ENCODE assay signal across 8 cellular contexts in the genomic region with DNA sequence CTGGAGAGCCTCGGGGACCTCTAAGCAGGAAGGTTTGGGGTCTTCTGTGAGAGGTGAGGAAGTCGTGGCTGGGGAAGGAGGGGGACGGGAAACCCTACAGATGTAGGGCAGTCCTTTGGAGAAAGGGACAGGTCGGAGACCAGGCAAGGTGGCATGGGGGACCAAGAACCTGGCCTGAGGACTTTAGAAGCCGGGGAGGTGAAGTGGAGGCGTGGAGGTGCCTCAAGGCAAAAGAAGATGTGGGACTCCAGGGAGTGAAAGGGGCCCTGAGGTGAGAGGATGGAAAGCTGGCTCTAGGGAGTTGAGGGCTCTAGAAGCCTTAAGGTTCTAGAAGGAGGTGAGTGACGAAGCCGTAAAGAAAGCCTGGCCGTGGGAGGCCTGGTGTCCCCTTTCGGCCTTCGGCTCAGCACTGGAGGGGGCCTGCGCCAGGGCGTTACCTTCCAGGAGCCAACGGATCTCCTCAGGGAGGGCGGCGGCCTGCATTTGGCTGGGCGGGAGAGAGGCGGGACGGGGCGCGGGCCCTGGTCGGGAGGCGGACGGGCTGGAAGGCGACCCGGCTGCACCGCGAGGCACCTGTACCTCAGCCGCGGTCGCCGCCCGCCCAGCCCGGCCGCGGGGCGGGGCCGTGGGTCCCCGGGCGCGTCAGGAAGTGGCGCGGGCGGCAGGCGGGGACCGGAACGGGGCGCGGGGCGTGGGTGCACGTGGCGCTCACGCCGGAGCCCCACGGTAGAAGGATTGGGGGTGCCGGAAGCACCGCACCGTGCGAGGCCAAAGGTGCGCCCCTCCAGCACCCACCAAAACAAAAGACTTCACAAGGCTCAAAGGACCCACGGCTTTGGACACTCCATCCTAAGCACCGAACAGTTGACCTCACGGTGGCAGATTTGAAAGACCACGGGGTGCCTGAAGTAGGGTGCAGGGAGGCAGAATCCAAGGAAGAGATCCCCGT. TPM values are rescaled to one million over a fixed set of nuclear protein-coding genes. Genes with fewer than 3 reads are reported as not detected.
DNase-seq lines count a peak whose midpoint lies in the region; ATAC-seq, FAIRE-seq and TF ChIP-seq lines count a peak whose summit lies in the region.

A gene (minus strand): TSS at position 577 of the 949 bp plus-strand sequence.

- peak within 1 kb of the TSS; percentile 43 for H3K4me2 ChIP-seq in keratinocyte (ENCODE audit: control insufficient read depth, extremely low read depth, insufficient read depth, low read depth, low read length)

- no peak within 1 kb of the TSS for H3K9ac ChIP-seq in keratinocyte (ENCODE audit: control insufficient read depth, extremely low read depth, insufficient read depth, low read length)

- H3K27ac ChIP-seq in keratinocyte (ENCODE audit: control insufficient read depth, insufficient read depth, low read length): no peak within 1 kb of the TSS

- H3K4me3 Mint-ChIP-seq in stimulated activated naive B cell treated with anti-CD40 and anti-IgM and Interleukin-4, amounts not matched to agents 10 μg/mL and 1 μg/mL and 100 μg/mL, for 72 hours: peak within 1 kb of the TSS; percentile 90 to 92

- H3K36me3 ChIP-seq in keratinocyte (ENCODE audit: control insufficient read depth in 2 of 2, extremely low read depth in 1 of 2, insufficient read depth in 2 of 2, low read length in 2 of 2): no peaks in the 10 kb centered on the region

- DNase-seq in HK-2 (ENCODE audit: unreplicated experiment) (peak; percentile 48), keratinocyte (ENCODE audit: low read depth, low spot score) (no peak), EL (no peak), KBM-7 (no peak)
- DNase-seq in activated T-cell treated with anti-CD3 and anti-CD28 coated beads, Interleukin-2, amount 50 U/mL, for 48 hours: peak; percentile 69 to 82
- peak; percentile 46 for DNase-seq in stimulated activated naive B cell treated with anti-CD40 and anti-IgM and Interleukin-4, amounts not matched to agents 10 μg/mL and 1 μg/mL and 100 μg/mL, for 72 hours

- H3K9me1 ChIP-seq in keratinocyte (ENCODE audit: control insufficient read depth, extremely low read depth, insufficient read depth, low read length): no peaks in the 10 kb centered on the region

- dilution Hi-C loops in keratinocyte (cut with MboI; ENCODE audit: extremely low pct_ligation_motif_present, low sequenced_read_pairs): no loop called here

- peaks cover 12 to 15% of the 10 kb centered on the region in 2 donors for H3K27me3 Mint-ChIP-seq in stimulated activated naive B cell treated with anti-CD40 and anti-IgM and Interleukin-4, amounts not matched to agents 10 μg/mL and 1 μg/mL and 100 μg/mL, for 72 hours

- H3K27ac Mint-ChIP-seq in stimulated activated naive B cell treated with anti-CD40 and anti-IgM and Interleukin-4, amounts not matched to agents 10 μg/mL and 1 μg/mL and 100 μg/mL, for 72 hours: peak within 1 kb of the TSS; percentile 95

- H3K79me2 ChIP-seq in keratinocyte (ENCODE audit: control insufficient read depth, insufficient read depth, low read length): no peaks in the 10 kb centered on the region

- ATAC-seq in GM18520 (IDR thresholded peaks at IDR 0.05; ENCODE audit: unreplicated experiment) (peak; percentile 42), GM19328 (IDR thresholded peaks at IDR 0.05; ENCODE audit: unreplicated experiment) (no peak)
- peak; percentile 83 to 84 for ATAC-seq in stimulated activated naive B cell treated with anti-CD40 and anti-IgM and Interleukin-4, amounts not matched to agents 10 μg/mL and 1 μg/mL and 100 μg/mL, for 72 hours (replicated peaks)

- in situ Hi-C loops in KBM-7 (cut with MboI; ENCODE audit: low pct_unique_long_range_greater_than_20kb, low sequenced_read_pairs): no loop called here

- no peak for FAIRE-seq in keratinocyte (lab: Jason Lieb, UNC)

- peaks cover 39% of the 10 kb centered on the region for H3K27me3 ChIP-seq in keratinocyte (ENCODE audit: control insufficient read depth, extremely low read depth, insufficient read depth, low read length)

- peaks cover 40 to 63% of the 10 kb centered on the region in 2 donors for H3K4me1 Mint-ChIP-seq in stimulated activated naive B cell treated with anti-CD40 and anti-IgM and Interleukin-4, amounts not matched to agents 10 μg/mL and 1 μg/mL and 100 μg/mL, for 72 hours

- peak within 1 kb of the TSS; percentile 36 for H2AFZ ChIP-seq in keratinocyte (ENCODE audit: control insufficient read depth, low read length)

- peaks cover 8 to 9% of the 10 kb centered on the region in 2 donors for H3K36me3 Mint-ChIP-seq in stimulated activated naive B cell treated with anti-CD40 and anti-IgM and Interleukin-4, amounts not matched to agents 10 μg/mL and 1 μg/mL and 100 μg/mL, for 72 hours

- no peak for TF ChIP-seq CTCF in keratinocyte (optimal IDR thresholded peaks at IDR 0.05 in 1 of 3, IDR thresholded peaks at IDR 0.05 in 1 of 3, conservative IDR thresholded peaks at IDR 0.05 in 1 of 3; ENCODE audit: extremely low read depth in 1 of 3, insufficient read depth in 2 of 3, low read length in 3 of 3)

- peaks cover 2 to 6% of the 10 kb centered on the region in 2 donors for H3K9me3 Mint-ChIP-seq in stimulated activated naive B cell treated with anti-CD40 and anti-IgM and Interleukin-4, amounts not matched to agents 10 μg/mL and 1 μg/mL and 100 μg/mL, for 72 hours

- H3K4me1 ChIP-seq in keratinocyte (ENCODE audit: control insufficient read depth, extremely low read depth, insufficient read depth, low read length): peaks cover 3% of the 10 kb centered on the region

- no peaks in the 10 kb centered on the region for H3K9me3 ChIP-seq in keratinocyte (ENCODE audit: control insufficient read depth, low read depth, low read length)

- no peaks in the 10 kb centered on the region for H4K20me1 ChIP-seq in keratinocyte (ENCODE audit: control insufficient read depth, extremely low read depth, insufficient read depth, low read length)

- H3K4me3 ChIP-seq in keratinocyte (ENCODE audit: control insufficient read depth in 2 of 3, extremely low read depth in 1 of 3, insufficient read depth in 2 of 3, low read depth in 1 of 3, low read length in 3 of 3): no peak within 1 kb of the TSS

RNA-seq across cellular contexts. Expression of the gene that starts here (rescaled TPM):
- polyA plus RNA-seq in keratinocyte: 0.09 TPM in 1 of 3 replicates, not detected in the others
- polyA plus RNA-seq in keratinocyte (2011; ENCODE audit: low read depth): not detected
- not detected in 2 replicates for polyA plus RNA-seq in keratinocyte (2011; cell fraction: cytosol; rRNA removed)
- not detected in 2 replicates for polyA plus RNA-seq in keratinocyte (2011; cell fraction: nucleus; rRNA removed)
- polyA plus RNA-seq in keratinocyte (2012; ENCODE audit: low replicate concordance): not detected in 2 replicates
- polyA minus RNA-seq in keratinocyte: not detected in 3 replicates
- not detected for polyA minus RNA-seq in keratinocyte (2011; cell fraction: cytosol; rRNA and poly(A)+ RNA removed)
- not detected in 2 replicates for polyA minus RNA-seq in keratinocyte (2011; cell fraction: nucleus; rRNA and poly(A)+ RNA removed)

Comparison
In these comparisons a context has a peak if more than half of its experiments do, and no peak if none do; other contexts are left out.
1. DNase-seq: peak in HK-2 (single experiment), activated T-cell treated with anti-CD3 and anti-CD28 coated beads, Interleukin-2, amount 50 U/mL, for 48 hours (2 of 2) and stimulated activated naive B cell treated with anti-CD40 and anti-IgM and Interleukin-4, amounts not matched to agents 10 μg/mL and 1 μg/mL and 100 μg/mL, for 72 hours (single experiment); none in keratinocyte (single experiment), EL (single experiment) and KBM-7 (single experiment).